Comparison of ENCODE assay signal across 8 cellular contexts in genomic region chr16:18759598-18760520, GRCh38. TPM values are rescaled to one million over a fixed set of nuclear protein-coding genes. Genes with fewer than 3 reads are reported as not detected.
DNase-seq lines count a peak whose midpoint lies in the region; ATAC-seq, FAIRE-seq and TF ChIP-seq lines count a peak whose summit lies in the region.
"Not testable (repeated sequence)": the region's sequence is repeated elsewhere in the genome, so short reads cannot be mapped to it uniquely, and the experiment has no call there.

No MANE protein-coding gene starts in this region.

- H3K9me3 ChIP-seq in BE2C; kidney (ENCODE audit: control insufficient read depth in 1 of 2, low read length in 2 of 2): not testable (repeated sequence)

- not testable (repeated sequence) for H3K27me3 ChIP-seq in BE2C

- TF ChIP-seq CTCF in BE2C (IDR thresholded peaks at IDR 0.05; ENCODE audit: low read depth, low read length) = peak; percentile 55
- TF ChIP-seq CTCF in kidney (IDR thresholded peaks at IDR 0.05; ENCODE audit: borderline replicate concordance, extremely low read depth, insufficient read depth) = peak; percentile 42

- not testable (repeated sequence) for H3K4me1 ChIP-seq in BE2C; kidney (ENCODE audit: control insufficient read depth in 1 of 2, insufficient read depth in 1 of 2, low read depth in 1 of 2, low read length in 2 of 2)

- not testable (repeated sequence) for H3K4me3 ChIP-seq in BE2C (ENCODE audit: low read depth, low read length); kidney (ENCODE audit: low read length in 2 of 2)

- not testable (repeated sequence) for H3K9ac ChIP-seq in kidney (ENCODE audit: low read length in 2 of 2)

- DNase-seq in BE2C (peak; percentile 27), NCI-H82 (lab: John Stamatoyannopoulos, UW) (peak; percentile 64)
- peak; percentile 28 to 38 for DNase-seq in activated CD4-positive, alpha-beta T cell treated with anti-CD3 and anti-CD28 coated beads, Interleukin-2, amount 50 U/mL, for 4 hours
- DNase-seq in central memory CD4-positive, alpha-beta T cell = peak; percentile 59
- DNase-seq in kidney = not testable (repeated sequence)
- peak; percentile 20 to 23 for DNase-seq in stimulated activated CD4-positive, alpha-beta T cell treated with anti-CD3 and anti-CD28 coated beads, Interleukin-12 subunit alpha, Interleukin-12 subunit beta, amount 100 ng/mL, for 24 hours (ENCODE audit: low read depth in 2 of 2)

- H3K36me3 ChIP-seq in BE2C; kidney (ENCODE audit: control insufficient read depth in 1 of 2, insufficient read depth in 2 of 2, low read length in 2 of 2): not testable (repeated sequence)

- H3K27ac ChIP-seq in kidney (ENCODE audit: low read depth in 2 of 2, low read length in 2 of 2) = not testable (repeated sequence)

- peak; percentile 57 for ATAC-seq in GM19035 (IDR thresholded peaks at IDR 0.05; ENCODE audit: unreplicated experiment)
- ATAC-seq in HG03196 (IDR thresholded peaks at IDR 0.05; ENCODE audit: unreplicated experiment) = peak; percentile 52

- FAIRE-seq in kidney (lab: Jason Lieb, UNC) = not testable (repeated sequence)

- intact Hi-C loops in kidney (cut with DNase I) = not testable (repeated sequence)

RNA-seq across cellular contexts. Expression of gene RPS15A, which starts 30.3 kb away (rescaled TPM):
- polyA plus RNA-seq in BE2C (2012; ENCODE audit: insufficient read depth, insufficient read length, low read depth) = 1,076 TPM
- 918 TPM for total RNA-seq in kidney
- 1,519 TPM for polyA plus RNA-seq in kidney (ENCODE audit: insufficient read depth, low read depth, low replicate concordance)

RNA-seq across cellular contexts. Expression of gene ARL6IP1, which starts 41.5 kb away (rescaled TPM):
- 186 TPM for polyA plus RNA-seq in BE2C (2012; ENCODE audit: insufficient read depth, insufficient read length, low read depth)
- 107 TPM for total RNA-seq in kidney
- 99.5 TPM for polyA plus RNA-seq in kidney (ENCODE audit: insufficient read depth, low read depth, low replicate concordance)
